ENCODE assay signal across 10 cellular contexts in the genomic region with DNA sequence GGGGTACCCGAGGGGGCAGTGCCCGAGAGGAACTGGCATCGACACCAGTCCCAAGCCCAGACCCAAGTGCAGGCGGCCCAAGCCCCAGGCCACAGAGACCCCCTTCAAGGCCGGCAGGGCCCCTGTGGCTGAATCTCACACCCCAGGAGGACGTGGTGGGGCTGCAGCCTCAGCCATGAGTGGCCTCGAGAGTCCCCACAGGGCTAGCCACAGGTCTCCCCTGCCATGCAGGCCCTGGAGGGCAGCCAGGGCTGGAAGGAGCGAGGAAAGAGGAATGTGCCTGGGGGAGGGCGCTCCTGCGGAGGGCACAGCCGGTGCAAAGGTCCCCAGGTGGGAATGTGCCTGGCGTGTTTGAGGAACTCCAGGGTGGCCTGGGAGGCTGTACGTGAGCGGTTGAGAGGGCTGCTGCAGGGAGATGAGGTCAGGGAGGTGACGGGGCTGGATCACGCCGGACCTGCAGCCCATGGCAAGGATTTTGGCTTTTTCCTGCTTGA.
A peak's percentile ranks its signal among the peaks of the same experiment; 100 is the strongest.
DNase-seq lines count a peak whose midpoint lies in the region; ATAC-seq and TF ChIP-seq lines count a peak whose summit lies in the region.
"Had no signal": no experiment of that assay in that cellular context is flagged by ENCODE, and none has a peak within 500 bp of the region (broad histone marks: within the 10 kb centered on the region; RNA-seq: fewer than 3 reads in every experiment).

No MANE protein-coding gene starts in this region.

- H3K4me3 Mint-ChIP-seq in Caco-2 (ENCODE audit: unreplicated experiment): no peak overlapping the region
- H3K4me3 Mint-ChIP-seq in effector memory CD8-positive, alpha-beta T cell: peak overlapping the region in 1 of 2 donors; percentile 70
- H3K4me3 Mint-ChIP-seq in osteocyte (ENCODE audit: unreplicated experiment): no peak overlapping the region
- H3K4me3 Mint-ChIP-seq: activated naive CD4-positive, alpha-beta T cell treated with anti-CD3 and anti-CD28 coated beads, Interleukin-2, amount 10 ng/mL, durations not matched to agents 7 days and 5 days had no signal

- H3K4me1 ChIP-seq in Caco-2: 0 out of 2 replicates have a peak, but pooled peaks cover 3% of the 10 kb centered on the region
- peaks cover 5 to 13% of the 10 kb centered on the region in 2 donors for H3K4me1 ChIP-seq in ascending aorta

- TF ChIP-seq RAD21 in Ishikawa (IDR thresholded peaks at IDR 0.05; ENCODE audit: low read depth): no peak; the same call in 1 of the 2 replicates

- H3K36me3 Mint-ChIP-seq in Caco-2 (ENCODE audit: insufficient read depth, unreplicated experiment) (peaks cover 45% of the 10 kb centered on the region), osteocyte (ENCODE audit: unreplicated experiment) (peaks cover 20% of the 10 kb centered on the region)
- peaks cover 11% of the 10 kb centered on the region for H3K36me3 Mint-ChIP-seq in effector memory CD8-positive, alpha-beta T cell (ENCODE audit: insufficient read depth)

- POLR2A ChIA-PET in Caco-2 (lab: Charles Lee): no interaction called here

- no TSS peak for BruUV-seq in Caco-2 (replicated peaks; lab: Mats Ljungman, UMichigan)

- H3K27ac Mint-ChIP-seq in Caco-2 (ENCODE audit: unreplicated experiment) (peak overlapping the region; percentile 32), osteocyte (ENCODE audit: unreplicated experiment) (peak overlapping the region; percentile 41)
- H3K27ac Mint-ChIP-seq in effector memory CD8-positive, alpha-beta T cell: peak overlapping the region; percentile 75 to 84
- H3K27ac Mint-ChIP-seq: activated naive CD4-positive, alpha-beta T cell treated with anti-CD3 and anti-CD28 coated beads, Interleukin-2, amount 10 ng/mL, durations not matched to agents 7 days and 5 days had no signal

- H3K27me3 ChIP-seq in Caco-2 (replicated peaks; ENCODE audit: control insufficient read depth, insufficient read depth, low read length) (no peaks in the 10 kb centered on the region), ascending aorta (no peaks in the 10 kb centered on the region)
- H3K27me3 ChIP-seq: right lobe of liver had no signal

- H3K36me3 ChIP-seq in Caco-2 (ENCODE audit: control insufficient read depth, insufficient read depth, low read length): peaks cover 1% of the 10 kb centered on the region
- peaks cover 37 to 62% of the 10 kb centered on the region in 2 donors for H3K36me3 ChIP-seq in ascending aorta

- H3K4me3 ChIP-seq in Caco-2 (ENCODE audit: low read depth, low read length) (no peak overlapping the region), ascending aorta (no peak overlapping the region)
- H3K4me3 ChIP-seq: right lobe of liver had no signal

- no peaks in the 10 kb centered on the region for H3K9me3 ChIP-seq in Caco-2
- H3K9me3 ChIP-seq in ascending aorta: no peaks in the 10 kb centered on the region
- H3K9me3 ChIP-seq: right lobe of liver had no signal

- H3K9me3 Mint-ChIP-seq in Caco-2 (ENCODE audit: unreplicated experiment) (no peaks in the 10 kb centered on the region), osteocyte (ENCODE audit: unreplicated experiment) (no peaks in the 10 kb centered on the region)
- no peaks in the 10 kb centered on the region for H3K9me3 Mint-ChIP-seq in effector memory CD8-positive, alpha-beta T cell
- H3K9me3 Mint-ChIP-seq: activated naive CD4-positive, alpha-beta T cell treated with anti-CD3 and anti-CD28 coated beads, Interleukin-2, amount 10 ng/mL, durations not matched to agents 7 days and 5 days had no signal

- ATAC-seq in effector memory CD8-positive, alpha-beta T cell (replicated peaks): no peak
- ATAC-seq in GM21528 (IDR thresholded peaks at IDR 0.05; ENCODE audit: low FRiP score, unreplicated experiment): no peak
- ATAC-seq in HG03159 (IDR thresholded peaks at IDR 0.05; ENCODE audit: unreplicated experiment): no peak

- H3K4me1 Mint-ChIP-seq in Caco-2 (ENCODE audit: low read depth, unreplicated experiment) (peaks cover 9% of the 10 kb centered on the region), osteocyte (ENCODE audit: unreplicated experiment) (peaks cover 47% of the 10 kb centered on the region)
- peaks cover 22 to 27% of the 10 kb centered on the region in 2 donors for H3K4me1 Mint-ChIP-seq in effector memory CD8-positive, alpha-beta T cell (ENCODE audit: low read depth in 2 of 2)

- peak; percentile 88 for TF ChIP-seq EP300 in Ishikawa (IDR thresholded peaks at IDR 0.05; ENCODE audit: borderline replicate concordance)

- intact Hi-C loops in Caco-2 (cut with micrococcal nuclease; ENCODE audit: unreplicated experiment) (no loop called here), ascending aorta (cut with DNase I) (no loop called here)

- DNase-seq in Caco-2: peak in 1 of 2 experiments; percentile 67
- DNase-seq in effector memory CD8-positive, alpha-beta T cell: no peak
- DNase-seq in osteocyte (ENCODE audit: extremely low spot score, unreplicated experiment): no peak
- DNase-seq in ascending aorta (ENCODE audit: low spot score in 2 of 2): no peak
- DNase-seq in AML-193 (lab: John Stamatoyannopoulos, UW): no peak
- DNase-seq: activated naive CD4-positive, alpha-beta T cell treated with anti-CD3 and anti-CD28 coated beads, Interleukin-2, amount 10 ng/mL, durations not matched to agents 7 days and 5 days had no signal

- H3K27ac ChIP-seq in ascending aorta: no peak overlapping the region
- H3K27ac ChIP-seq: right lobe of liver had no signal

- CTCF ChIA-PET in Caco-2 (lab: Charles Lee): no interaction called here

- TF ChIP-seq CTCF in Caco-2 (IDR thresholded peaks at IDR 0.05; ENCODE audit: insufficient read depth in 1 of 2, low read depth in 1 of 2, low read length in 1 of 2, severe bottlenecking in 1 of 2, unreplicated experiment in 1 of 2) (no peak), osteocyte (IDR thresholded peaks at IDR 0.05) (no peak), ascending aorta (IDR thresholded peaks at IDR 0.05) (no peak)

- H3K27me3 Mint-ChIP-seq in Caco-2 (ENCODE audit: insufficient read depth, unreplicated experiment) (no peaks in the 10 kb centered on the region), osteocyte (ENCODE audit: unreplicated experiment) (no peaks in the 10 kb centered on the region)
- no peaks in the 10 kb centered on the region for H3K27me3 Mint-ChIP-seq in effector memory CD8-positive, alpha-beta T cell
- H3K27me3 Mint-ChIP-seq: activated naive CD4-positive, alpha-beta T cell treated with anti-CD3 and anti-CD28 coated beads, Interleukin-2, amount 10 ng/mL, durations not matched to agents 7 days and 5 days had no signal

TF ChIP-seq in Ishikawa, 13 proteins besides CTCF, POLR2A, EP300 and RAD21:
- peak; percentile 60; the same call in 1 of the 2 replicates for TF ChIP-seq FOXM1 (IDR thresholded peaks at IDR 0.05; ENCODE audit: borderline replicate concordance, low read depth)
- TF ChIP-seq EGR1 (IDR thresholded peaks at IDR 0.05): no peak
- TF ChIP-seq TEAD4 (IDR thresholded peaks at IDR 0.05): peak; percentile 89
- TF ChIP-seq, protein P1, sequence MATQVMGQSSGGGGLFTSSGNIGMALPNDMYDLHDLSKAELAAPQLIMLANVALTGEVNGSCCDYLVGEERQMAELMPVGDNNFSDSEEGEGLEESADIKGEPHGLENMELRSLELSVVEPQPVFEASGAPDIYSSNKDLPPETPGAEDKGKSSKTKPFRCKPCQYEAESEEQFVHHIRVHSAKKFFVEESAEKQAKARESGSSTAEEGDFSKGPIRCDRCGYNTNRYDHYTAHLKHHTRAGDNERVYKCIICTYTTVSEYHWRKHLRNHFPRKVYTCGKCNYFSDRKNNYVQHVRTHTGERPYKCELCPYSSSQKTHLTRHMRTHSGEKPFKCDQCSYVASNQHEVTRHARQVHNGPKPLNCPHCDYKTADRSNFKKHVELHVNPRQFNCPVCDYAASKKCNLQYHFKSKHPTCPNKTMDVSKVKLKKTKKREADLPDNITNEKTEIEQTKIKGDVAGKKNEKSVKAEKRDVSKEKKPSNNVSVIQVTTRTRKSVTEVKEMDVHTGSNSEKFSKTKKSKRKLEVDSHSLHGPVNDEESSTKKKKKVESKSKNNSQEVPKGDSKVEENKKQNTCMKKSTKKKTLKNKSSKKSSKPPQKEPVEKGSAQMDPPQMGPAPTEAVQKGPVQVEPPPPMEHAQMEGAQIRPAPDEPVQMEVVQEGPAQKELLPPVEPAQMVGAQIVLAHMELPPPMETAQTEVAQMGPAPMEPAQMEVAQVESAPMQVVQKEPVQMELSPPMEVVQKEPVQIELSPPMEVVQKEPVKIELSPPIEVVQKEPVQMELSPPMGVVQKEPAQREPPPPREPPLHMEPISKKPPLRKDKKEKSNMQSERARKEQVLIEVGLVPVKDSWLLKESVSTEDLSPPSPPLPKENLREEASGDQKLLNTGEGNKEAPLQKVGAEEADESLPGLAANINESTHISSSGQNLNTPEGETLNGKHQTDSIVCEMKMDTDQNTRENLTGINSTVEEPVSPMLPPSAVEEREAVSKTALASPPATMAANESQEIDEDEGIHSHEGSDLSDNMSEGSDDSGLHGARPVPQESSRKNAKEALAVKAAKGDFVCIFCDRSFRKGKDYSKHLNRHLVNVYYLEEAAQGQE (IDR thresholded peaks at IDR 0.05; ENCODE audit: low read depth): no peak
- no peak for TF ChIP-seq CEBPB (IDR thresholded peaks at IDR 0.05)
- TF ChIP-seq NFIC (IDR thresholded peaks at IDR 0.05): peak; percentile 88
- TF ChIP-seq, protein P2, sequence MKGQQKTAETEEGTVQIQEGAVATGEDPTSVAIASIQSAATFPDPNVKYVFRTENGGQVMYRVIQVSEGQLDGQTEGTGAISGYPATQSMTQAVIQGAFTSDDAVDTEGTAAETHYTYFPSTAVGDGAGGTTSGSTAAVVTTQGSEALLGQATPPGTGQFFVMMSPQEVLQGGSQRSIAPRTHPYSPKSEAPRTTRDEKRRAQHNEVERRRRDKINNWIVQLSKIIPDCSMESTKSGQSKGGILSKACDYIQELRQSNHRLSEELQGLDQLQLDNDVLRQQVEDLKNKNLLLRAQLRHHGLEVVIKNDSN (IDR thresholded peaks at IDR 0.05): no peak
- TF ChIP-seq, protein P3, sequence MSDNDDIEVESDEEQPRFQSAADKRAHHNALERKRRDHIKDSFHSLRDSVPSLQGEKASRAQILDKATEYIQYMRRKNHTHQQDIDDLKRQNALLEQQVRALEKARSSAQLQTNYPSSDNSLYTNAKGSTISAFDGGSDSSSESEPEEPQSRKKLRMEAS (IDR thresholded peaks at IDR 0.05): peak; percentile 60; the same call in 1 of the 2 replicates
- peak; percentile 93; the same call in 1 of the 2 replicates for TF ChIP-seq TCF12 (IDR thresholded peaks at IDR 0.05; ENCODE audit: low read depth)
- TF ChIP-seq YY1 (IDR thresholded peaks at IDR 0.05; ENCODE audit: low read depth): no peak
- no peak; the same call in 1 of the 2 replicates for TF ChIP-seq ZBTB7A (IDR thresholded peaks at IDR 0.05; ENCODE audit: low read depth)
TF ChIP-seq in Ishikawa: peak in this region for 5.
